1 cellular context compared by ENCODE assay signal in genomic region chr11:7485136-7485853, GRCh38.
TF ChIP-seq lines count a peak whose summit lies in the region.

OLFML1 (plus strand) TSS chr11:7485506; CDS start chr11:7485876, 370 bp downstream.

TF ChIP-seq in HepG2, 621 proteins besides CTCF, POLR2A, EP300 and RAD21:
- TF ChIP-seq ZNF501 (CRISPR knock-in tag; IDR thresholded peaks at IDR 0.05) (peak; percentile 27; the same call in 1 of the 2 replicates), ZFP91 (CRISPR knock-in tag; IDR thresholded peaks at IDR 0.05; ENCODE audit: borderline replicate concordance) (peak; percentile 72), HNF4A (CRISPR knock-in tag; IDR thresholded peaks at IDR 0.05) (peak; percentile 67), ZNF580 (CRISPR knock-in tag; IDR thresholded peaks at IDR 0.05; ENCODE audit: borderline replicate concordance, low read depth) (no peak), ZNF687 (CRISPR knock-in tag; IDR thresholded peaks at IDR 0.05) (peak; percentile 28; the same call in 1 of the 2 replicates), HES4 (CRISPR knock-in tag; IDR thresholded peaks at IDR 0.05; ENCODE audit: borderline replicate concordance) (no peak), SALL1 (CRISPR knock-in tag; IDR thresholded peaks at IDR 0.05) (0 out of 2 replicates have a peak, but pooled peaks have one; percentile 14)
